In the genomic region with DNA sequence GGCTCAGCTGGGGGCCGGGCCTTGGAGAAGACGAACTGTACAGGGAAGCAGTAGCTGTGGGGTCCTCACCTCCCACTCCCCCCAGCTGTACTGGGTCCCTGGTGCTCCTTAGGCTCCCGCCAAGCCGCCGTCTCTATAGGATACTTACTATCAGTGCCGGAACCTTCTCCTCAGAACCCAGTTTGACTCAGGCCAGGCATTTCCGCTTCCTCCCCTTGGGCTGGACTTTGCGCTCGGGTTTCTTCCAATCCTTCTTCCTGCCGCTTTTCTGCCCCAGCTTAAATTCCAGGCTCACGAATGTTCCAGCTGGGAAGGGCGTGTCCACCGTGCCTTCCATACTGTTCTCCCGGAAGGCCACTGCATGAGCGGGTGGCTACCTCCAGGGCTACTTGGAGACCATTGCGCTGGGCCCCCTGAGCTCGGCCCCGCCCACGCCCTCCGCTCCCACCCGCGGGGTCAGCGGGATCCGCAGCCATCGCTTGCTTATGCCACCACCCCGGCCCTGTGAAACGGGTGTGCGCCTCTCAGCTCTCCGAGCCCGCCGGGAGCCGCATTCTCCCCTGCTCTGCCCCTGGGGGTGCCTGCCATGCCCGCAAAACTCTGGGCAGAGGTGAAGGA, we compare ENCODE assay signal across 1 cellular context.
TF ChIP-seq lines count a peak whose summit lies in the region.

No MANE protein-coding gene starts in this region.

TF ChIP-seq in SK-N-SH, 30 proteins besides CTCF, POLR2A, EP300 and RAD21 (continued from another document):
- TF ChIP-seq, protein P1, sequence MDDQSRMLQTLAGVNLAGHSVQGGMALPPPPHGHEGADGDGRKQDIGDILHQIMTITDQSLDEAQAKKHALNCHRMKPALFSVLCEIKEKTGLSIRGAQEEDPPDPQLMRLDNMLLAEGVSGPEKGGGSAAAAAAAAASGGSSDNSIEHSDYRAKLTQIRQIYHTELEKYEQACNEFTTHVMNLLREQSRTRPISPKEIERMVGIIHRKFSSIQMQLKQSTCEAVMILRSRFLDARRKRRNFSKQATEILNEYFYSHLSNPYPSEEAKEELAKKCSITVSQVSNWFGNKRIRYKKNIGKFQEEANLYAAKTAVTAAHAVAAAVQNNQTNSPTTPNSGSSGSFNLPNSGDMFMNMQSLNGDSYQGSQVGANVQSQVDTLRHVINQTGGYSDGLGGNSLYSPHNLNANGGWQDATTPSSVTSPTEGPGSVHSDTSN (IDR thresholded peaks at IDR 0.05), result no peak
- no peak for TF ChIP-seq NRF1 (IDR thresholded peaks at IDR 0.05; ENCODE audit: low read depth, low read length)
- TF ChIP-seq FOSL2 (IDR thresholded peaks at IDR 0.05; ENCODE audit: borderline replicate concordance, low read depth), result no peak
- no peak for TF ChIP-seq CHD2 (IDR thresholded peaks at IDR 0.05; ENCODE audit: low read length, partially characterized antibody)
- TF ChIP-seq IRF3 (IDR thresholded peaks at IDR 0.05; ENCODE audit: low read depth, low read length), result no peak
- TF ChIP-seq POLR2AphosphoS5 (IDR thresholded peaks at IDR 0.05; ENCODE audit: low read depth, low read length), result no peak
- TF ChIP-seq USF1 (IDR thresholded peaks at IDR 0.05; ENCODE audit: borderline replicate concordance, low read depth), result no peak
- TF ChIP-seq ELF1 (IDR thresholded peaks at IDR 0.05), result peak; percentile 48
- 0 out of 2 replicates have a peak, but pooled peaks have one; percentile 6 for TF ChIP-seq TCF12 (IDR thresholded peaks at IDR 0.05)
- TF ChIP-seq, protein P2, sequence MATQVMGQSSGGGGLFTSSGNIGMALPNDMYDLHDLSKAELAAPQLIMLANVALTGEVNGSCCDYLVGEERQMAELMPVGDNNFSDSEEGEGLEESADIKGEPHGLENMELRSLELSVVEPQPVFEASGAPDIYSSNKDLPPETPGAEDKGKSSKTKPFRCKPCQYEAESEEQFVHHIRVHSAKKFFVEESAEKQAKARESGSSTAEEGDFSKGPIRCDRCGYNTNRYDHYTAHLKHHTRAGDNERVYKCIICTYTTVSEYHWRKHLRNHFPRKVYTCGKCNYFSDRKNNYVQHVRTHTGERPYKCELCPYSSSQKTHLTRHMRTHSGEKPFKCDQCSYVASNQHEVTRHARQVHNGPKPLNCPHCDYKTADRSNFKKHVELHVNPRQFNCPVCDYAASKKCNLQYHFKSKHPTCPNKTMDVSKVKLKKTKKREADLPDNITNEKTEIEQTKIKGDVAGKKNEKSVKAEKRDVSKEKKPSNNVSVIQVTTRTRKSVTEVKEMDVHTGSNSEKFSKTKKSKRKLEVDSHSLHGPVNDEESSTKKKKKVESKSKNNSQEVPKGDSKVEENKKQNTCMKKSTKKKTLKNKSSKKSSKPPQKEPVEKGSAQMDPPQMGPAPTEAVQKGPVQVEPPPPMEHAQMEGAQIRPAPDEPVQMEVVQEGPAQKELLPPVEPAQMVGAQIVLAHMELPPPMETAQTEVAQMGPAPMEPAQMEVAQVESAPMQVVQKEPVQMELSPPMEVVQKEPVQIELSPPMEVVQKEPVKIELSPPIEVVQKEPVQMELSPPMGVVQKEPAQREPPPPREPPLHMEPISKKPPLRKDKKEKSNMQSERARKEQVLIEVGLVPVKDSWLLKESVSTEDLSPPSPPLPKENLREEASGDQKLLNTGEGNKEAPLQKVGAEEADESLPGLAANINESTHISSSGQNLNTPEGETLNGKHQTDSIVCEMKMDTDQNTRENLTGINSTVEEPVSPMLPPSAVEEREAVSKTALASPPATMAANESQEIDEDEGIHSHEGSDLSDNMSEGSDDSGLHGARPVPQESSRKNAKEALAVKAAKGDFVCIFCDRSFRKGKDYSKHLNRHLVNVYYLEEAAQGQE (IDR thresholded peaks at IDR 0.05; ENCODE audit: low read depth, low read length), result no peak
- TF ChIP-seq, protein P3, sequence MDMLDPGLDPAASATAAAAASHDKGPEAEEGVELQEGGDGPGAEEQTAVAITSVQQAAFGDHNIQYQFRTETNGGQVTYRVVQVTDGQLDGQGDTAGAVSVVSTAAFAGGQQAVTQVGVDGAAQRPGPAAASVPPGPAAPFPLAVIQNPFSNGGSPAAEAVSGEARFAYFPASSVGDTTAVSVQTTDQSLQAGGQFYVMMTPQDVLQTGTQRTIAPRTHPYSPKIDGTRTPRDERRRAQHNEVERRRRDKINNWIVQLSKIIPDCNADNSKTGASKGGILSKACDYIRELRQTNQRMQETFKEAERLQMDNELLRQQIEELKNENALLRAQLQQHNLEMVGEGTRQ (IDR thresholded peaks at IDR 0.05; ENCODE audit: borderline replicate concordance, low read depth, low read length), result no peak
